ENCODE assay signal across 19 cellular contexts in genomic region chr2:74985983-74986382, GRCh38.
"Had no signal": no experiment of that assay in that cellular context is flagged by ENCODE, and none has a peak within 500 bp of the region (broad histone marks: within the 10 kb centered on the region; RNA-seq: fewer than 3 reads in every experiment).

No MANE protein-coding gene starts in this region.

- H3K4me3 Mint-ChIP-seq: activated CD8-positive, alpha-beta T cell treated with anti-CD3 and anti-CD28 coated beads for 36 hours; activated naive CD4-positive, alpha-beta T cell treated with anti-CD3 and anti-CD28 coated beads, Interleukin-2, amount 50 U/mL, for 24 hours; activated T-cell treated with anti-CD3 and anti-CD28 coated beads, Interleukin-2, amount 50 U/mL, for 4 hours; memory B cell; nephron; WTC11 had no signal

- H3K27ac ChIP-seq: adrenal gland, dorsolateral prefrontal cortex, gastroesophageal sphincter, hepatocyte, left lung, psoas muscle, thyroid gland had no signal

- ATAC-seq: activated CD8-positive, alpha-beta T cell treated with anti-CD3 and anti-CD28 coated beads for 36 hours; activated T-cell treated with anti-CD3 and anti-CD28 coated beads, Interleukin-2, amount 50 U/mL, for 4 hours; gastroesophageal sphincter; left lung; psoas muscle had no signal

- H3K4me1 Mint-ChIP-seq: activated naive CD4-positive, alpha-beta T cell treated with anti-CD3 and anti-CD28 coated beads, Interleukin-2, amount 50 U/mL, for 24 hours had no signal

- DNase-seq: activated CD4-positive, alpha-beta T cell treated with anti-CD3 and anti-CD28 coated beads for 4 hours; activated CD8-positive, alpha-beta T cell treated with anti-CD3 and anti-CD28 coated beads for 36 hours; activated effector memory CD4-positive, alpha-beta T cell treated with Interleukin-2 at 50 U/mL for 16 hours; activated T-cell treated with anti-CD3 and anti-CD28 coated beads, Interleukin-2, amount 50 U/mL, for 4 hours; dorsolateral prefrontal cortex; left lung; occipital lobe; psoas muscle; stimulated activated CD4-positive, alpha-beta T cell treated with anti-CD3 and anti-CD28 coated beads, Interleukin-12 subunit alpha, Interleukin-12 subunit beta, amount 100 ng/mL, for 4 hours; stimulated activated CD4-positive, alpha-beta T cell treated with anti-CD3 and anti-CD28 coated beads, Interleukin-2, amount 100 ng/mL, for 24 hours; T-helper 2 cell; thyroid gland had no signal

- H3K36me3 ChIP-seq: adrenal gland, gastroesophageal sphincter, left lung, thyroid gland had no signal

- H3K79me2 ChIP-seq: hepatocyte had no signal

- H2AFZ ChIP-seq: hepatocyte had no signal

- H3K27me3 Mint-ChIP-seq: activated CD8-positive, alpha-beta T cell treated with anti-CD3 and anti-CD28 coated beads for 36 hours; activated naive CD4-positive, alpha-beta T cell treated with anti-CD3 and anti-CD28 coated beads, Interleukin-2, amount 50 U/mL, for 24 hours; memory B cell had no signal

- H3K36me3 Mint-ChIP-seq: WTC11 had no signal

- H3K9me3 Mint-ChIP-seq: activated naive CD4-positive, alpha-beta T cell treated with anti-CD3 and anti-CD28 coated beads, Interleukin-2, amount 50 U/mL, for 24 hours; memory B cell; nephron; WTC11 had no signal

- H3K4me3 ChIP-seq: adrenal gland, dorsolateral prefrontal cortex, gastroesophageal sphincter, hepatocyte, left lung, psoas muscle, thyroid gland had no signal

- H3K9me3 ChIP-seq: adrenal gland, gastroesophageal sphincter, left lung, psoas muscle, thyroid gland had no signal

- H3K27ac Mint-ChIP-seq: activated CD8-positive, alpha-beta T cell treated with anti-CD3 and anti-CD28 coated beads for 36 hours; activated naive CD4-positive, alpha-beta T cell treated with anti-CD3 and anti-CD28 coated beads, Interleukin-2, amount 50 U/mL, for 24 hours; memory B cell; WTC11 had no signal

- H3K4me2 ChIP-seq: hepatocyte had no signal

- H3K27me3 ChIP-seq: adrenal gland, dorsolateral prefrontal cortex, gastroesophageal sphincter, hepatocyte, left lung, thyroid gland had no signal

- H3K4me1 ChIP-seq: adrenal gland, gastroesophageal sphincter, left lung, psoas muscle, thyroid gland had no signal
